ENCODE assay signal across 29 cellular contexts in the genomic region with DNA sequence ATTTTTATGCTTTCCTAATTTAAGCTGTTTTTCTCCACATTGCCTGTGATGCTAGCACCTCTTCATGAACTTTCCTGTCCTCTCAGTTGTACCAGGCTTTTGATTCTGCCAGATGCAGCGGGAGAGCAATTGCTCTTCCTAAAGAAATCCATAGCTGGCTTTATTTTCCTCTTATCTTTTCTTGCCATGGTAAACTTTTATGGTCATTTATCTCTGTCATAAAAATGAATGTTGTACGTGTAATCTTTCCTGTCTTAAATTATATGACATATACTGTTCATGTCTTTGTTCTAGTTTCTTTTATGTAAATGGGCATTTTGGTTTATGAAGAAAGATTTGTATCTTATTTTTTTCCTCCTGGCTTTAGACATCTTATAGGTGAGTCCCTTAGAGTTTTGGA.
"Had no signal": no experiment of that assay in that cellular context is flagged by ENCODE, and none has a peak within 500 bp of the region (broad histone marks: within the 10 kb centered on the region; RNA-seq: fewer than 3 reads in every experiment).

No MANE protein-coding gene starts in this region.

- H3K36me3 Mint-ChIP-seq: stimulated activated effector memory CD8-positive, alpha-beta T cell treated with anti-CD3 and anti-CD28 coated beads, Interleukin-12 subunit alpha, Interleukin-12 subunit beta, amount 100 ng/mL, for 72 hours; stimulated activated memory B cell treated with anti-CD40 and anti-IgM and Interleukin-4, amounts not matched to agents 10 μg/mL and 1 μg/mL and 100 μg/mL, for 72 hours; stimulated activated naive B cell treated with anti-CD40 and anti-IgM and Interleukin-4, amounts not matched to agents 10 μg/mL and 1 μg/mL and 100 μg/mL, for 72 hours; type B pancreatic cell had no signal

- H3K4me1 ChIP-seq: stomach, suprapubic skin, testis, thyroid gland, tibial artery, tibial nerve, upper lobe of left lung, upper lobe of right lung, uterus, vagina had no signal

- H3K4me3 ChIP-seq: stomach, suprapubic skin, testis, thoracic aorta, thyroid gland, tibial artery, tibial nerve, transverse colon, upper lobe of left lung, upper lobe of right lung, uterus, vagina had no signal

- H3K27ac Mint-ChIP-seq: stimulated activated effector memory CD8-positive, alpha-beta T cell treated with anti-CD3 and anti-CD28 coated beads, Interleukin-12 subunit alpha, Interleukin-12 subunit beta, amount 100 ng/mL, for 72 hours; stimulated activated memory B cell treated with anti-CD40 and anti-IgM and Interleukin-4, amounts not matched to agents 10 μg/mL and 1 μg/mL and 100 μg/mL, for 72 hours; stimulated activated naive B cell treated with anti-CD40 and anti-IgM and Interleukin-4, amounts not matched to agents 10 μg/mL and 1 μg/mL and 100 μg/mL, for 72 hours; stimulated activated naive CD8-positive, alpha-beta T cell treated with anti-CD3 and anti-CD28 coated beads, Interleukin-15, amount 100 ng/mL, for 72 hours; stimulated activated naive CD8-positive, alpha-beta T cell treated with anti-CD3 and anti-CD28 coated beads, Interleukin-15, Interleukin-2, amounts not matched to agents 100 ng/mL and 50 ng/mL, for 24 hours; type B pancreatic cell had no signal

- H3K27me3 Mint-ChIP-seq: stimulated activated memory B cell treated with anti-CD40 and anti-IgM and Interleukin-4, amounts not matched to agents 10 μg/mL and 1 μg/mL and 100 μg/mL, for 72 hours; stimulated activated naive B cell treated with anti-CD40 and anti-IgM and Interleukin-4, amounts not matched to agents 10 μg/mL and 1 μg/mL and 100 μg/mL, for 72 hours; stimulated activated naive CD8-positive, alpha-beta T cell treated with anti-CD3 and anti-CD28 coated beads, Interleukin-15, amount 100 ng/mL, for 72 hours; stimulated activated naive CD8-positive, alpha-beta T cell treated with anti-CD3 and anti-CD28 coated beads, Interleukin-15, Interleukin-2, amounts not matched to agents 100 ng/mL and 50 ng/mL, for 24 hours had no signal

- H3K36me3 ChIP-seq: stomach, suprapubic skin, thoracic aorta, thyroid gland, tibial artery, tibial nerve, transverse colon, upper lobe of left lung, upper lobe of right lung, uterus, vagina had no signal

- H3K4me1 Mint-ChIP-seq: stimulated activated effector memory CD8-positive, alpha-beta T cell treated with anti-CD3 and anti-CD28 coated beads, Interleukin-12 subunit alpha, Interleukin-12 subunit beta, amount 100 ng/mL, for 72 hours; stimulated activated memory B cell treated with anti-CD40 and anti-IgM and Interleukin-4, amounts not matched to agents 10 μg/mL and 1 μg/mL and 100 μg/mL, for 72 hours; stimulated activated naive B cell treated with anti-CD40 and anti-IgM and Interleukin-4, amounts not matched to agents 10 μg/mL and 1 μg/mL and 100 μg/mL, for 72 hours; stimulated activated naive CD8-positive, alpha-beta T cell treated with anti-CD3 and anti-CD28 coated beads, Interleukin-15, amount 100 ng/mL, for 72 hours had no signal

- H3K4me3 Mint-ChIP-seq: stimulated activated effector memory CD8-positive, alpha-beta T cell treated with anti-CD3 and anti-CD28 coated beads, Interleukin-12 subunit alpha, Interleukin-12 subunit beta, amount 100 ng/mL, for 72 hours; stimulated activated memory B cell treated with anti-CD40 and anti-IgM and Interleukin-4, amounts not matched to agents 10 μg/mL and 1 μg/mL and 100 μg/mL, for 72 hours; stimulated activated naive B cell treated with anti-CD40 and anti-IgM and Interleukin-4, amounts not matched to agents 10 μg/mL and 1 μg/mL and 100 μg/mL, for 72 hours; stimulated activated naive CD8-positive, alpha-beta T cell treated with anti-CD3 and anti-CD28 coated beads, Interleukin-15, amount 100 ng/mL, for 72 hours; stimulated activated naive CD8-positive, alpha-beta T cell treated with anti-CD3 and anti-CD28 coated beads, Interleukin-15, Interleukin-2, amounts not matched to agents 100 ng/mL and 50 ng/mL, for 24 hours; type B pancreatic cell had no signal

- H3K9me3 ChIP-seq: stomach, suprapubic skin, testis, thoracic aorta, thyroid gland, tibial artery, tibial nerve, transverse colon, upper lobe of left lung, upper lobe of right lung, uterus, vagina had no signal

- FAIRE-seq: urothelium cell line had no signal

- H3K9me3 Mint-ChIP-seq: stimulated activated naive B cell treated with anti-CD40 and anti-IgM and Interleukin-4, amounts not matched to agents 10 μg/mL and 1 μg/mL and 100 μg/mL, for 72 hours; stimulated activated naive CD8-positive, alpha-beta T cell treated with anti-CD3 and anti-CD28 coated beads, Interleukin-15, amount 100 ng/mL, for 72 hours; type B pancreatic cell had no signal

- DNase-seq: stimulated activated CD4-positive, alpha-beta T cell treated with anti-CD3 and anti-CD28 coated beads, Interleukin-2, amount 100 ng/mL, for 48 hours; stimulated activated CD4-positive, alpha-beta T cell treated with anti-CD3 and anti-CD28 coated beads, Interleukin-4, amount 100 ng/mL, for 1 hour; stimulated activated CD4-positive, alpha-beta T cell treated with anti-CD3 and anti-CD28 coated beads, Interleukin-4, amount 100 ng/mL, for 24 hours; stimulated activated CD4-positive, alpha-beta T cell treated with anti-CD3 and anti-CD28 coated beads, Interleukin-4, amount 100 ng/mL, for 4 hours; stimulated activated CD8-positive, alpha-beta memory T cell treated with anti-CD3 and anti-CD28 coated beads, Interleukin-4, amount 100 ng/mL, for 48 hours; stimulated activated naive B cell treated with anti-CD40 and anti-IgM and Interleukin-4, amounts not matched to agents 10 μg/mL and 1 μg/mL and 100 μg/mL, for 72 hours; stimulated activated naive CD4-positive, alpha-beta T cell; stimulated activated naive CD4-positive, alpha-beta T cell treated with Interleukin-2 at 50 U/mL for 16 hours; stimulated activated naive CD8-positive, alpha-beta T cell treated with anti-CD3 and anti-CD28 coated beads, Interleukin-15, amount 100 ng/mL, for 72 hours; stimulated activated naive CD8-positive, alpha-beta T cell treated with anti-CD3 and anti-CD28 coated beads, Interleukin-15, Interleukin-2, amounts not matched to agents 100 U/mL and 50 U/mL, for 24 hours; stomach; substantia nigra; testis; thyroid gland; tibial artery; transverse colon; trophoblast cell; upper lobe of left lung; upper lobe of right lung; uterus had no signal

- H3K27ac ChIP-seq: stomach, suprapubic skin, testis, thoracic aorta, thyroid gland, tibial artery, tibial nerve, transverse colon, upper lobe of left lung, upper lobe of right lung, uterus, vagina had no signal

- ATAC-seq: stimulated activated effector memory CD8-positive, alpha-beta T cell treated with anti-CD3 and anti-CD28 coated beads, Interleukin-12 subunit alpha, Interleukin-12 subunit beta, amount 100 ng/mL, for 72 hours; stimulated activated memory B cell treated with anti-CD40 and anti-IgM and Interleukin-4, amounts not matched to agents 10 μg/mL and 1 μg/mL and 100 μg/mL, for 72 hours; stimulated activated naive B cell treated with anti-CD40 and anti-IgM and Interleukin-4, amounts not matched to agents 10 μg/mL and 1 μg/mL and 100 μg/mL, for 72 hours; stimulated activated naive CD8-positive, alpha-beta T cell treated with anti-CD3 and anti-CD28 coated beads, Interleukin-15, amount 100 ng/mL, for 72 hours; stimulated activated naive CD8-positive, alpha-beta T cell treated with anti-CD3 and anti-CD28 coated beads, Interleukin-15, Interleukin-2, amounts not matched to agents 100 U/mL and 50 U/mL, for 24 hours; upper lobe of right lung had no signal

- H3K27me3 ChIP-seq: stomach, suprapubic skin, testis, thyroid gland, tibial artery, tibial nerve, upper lobe of left lung, upper lobe of right lung, uterus, vagina had no signal
